7 cellular contexts compared by ENCODE assay signal in genomic region chr4:70732878-70733277, GRCh38. TPM values are rescaled to one million over a fixed set of nuclear protein-coding genes. Genes with fewer than 3 reads are reported as not detected.
A peak's percentile ranks its signal among the peaks of the same experiment; 100 is the strongest.
DNase-seq lines count a peak whose midpoint lies in the region; ATAC-seq and TF ChIP-seq lines count a peak whose summit lies in the region.
"Not testable (repeated sequence)": the region's sequence is repeated elsewhere in the genome, so short reads cannot be mapped to it uniquely, and the experiment has no call there.

No MANE protein-coding gene starts in this region.

- not testable (repeated sequence) for H3K36me3 ChIP-seq in KMS-11 (ENCODE audit: insufficient read depth)

- H3K36me3 Mint-ChIP-seq in CD4-positive, alpha-beta T cell (ENCODE audit: low read depth); T-helper 1 cell treated with Interleukin-12 subunit alpha and Interleukin-12 subunit beta and Interleukin-4 antibody, amounts not matched to agents 30 μg/mL and 1 μg/mL, for 36 hours (ENCODE audit: low read depth); activated CD4-positive, alpha-beta T cell treated with anti-CD3 and anti-CD28 coated beads, Interleukin-2, amount 10 ng/mL, durations not matched to agents 7 days and 5 days (ENCODE audit: low read depth); MCF 10A (ENCODE audit: insufficient read depth, unreplicated experiment); naive B cell; stimulated activated memory B cell treated with anti-CD40 and anti-IgM and Interleukin-4, amounts not matched to agents 10 μg/mL and 1 μg/mL and 100 μg/mL, for 72 hours: not testable (repeated sequence)

- H4K20me1 ChIP-seq in KMS-11 (ENCODE audit: insufficient read depth) = not testable (repeated sequence)

- not testable (repeated sequence) for H3K27ac ChIP-seq in CD4-positive, alpha-beta T cell (ENCODE audit: low read depth, low read length); KMS-11

- CTCF ChIA-PET in CD4-positive, alpha-beta T cell (lab: Charles Lee); activated CD4-positive, alpha-beta T cell treated with anti-CD3 and anti-CD28 coated beads, Interleukin-2, amount 10 ng/mL, durations not matched to agents 7 days and 5 days (lab: Charles Lee); MCF 10A (lab: Yijun Ruan, JAX): not testable (repeated sequence)

- not testable (repeated sequence) for H3K4me3 ChIP-seq in KMS-11 (IDR thresholded peaks at IDR 0.05; ENCODE audit: insufficient read depth, low read depth, low read length)

- not testable (repeated sequence) for BruUV-seq in MCF 10A (replicated peaks; lab: Mats Ljungman, UMichigan)

- H3K79me2 ChIP-seq in KMS-11 (ENCODE audit: insufficient read depth, low read depth) = peaks cover 55% of the 10 kb centered on the region; the same call in 1 of the 2 replicates

- peak overlapping the region; percentile 95; the same call in 1 of the 2 replicates for H3K4me2 ChIP-seq in KMS-11

- H3K9me3 Mint-ChIP-seq in CD4-positive, alpha-beta T cell; T-helper 1 cell treated with Interleukin-12 subunit alpha and Interleukin-12 subunit beta and Interleukin-4 antibody, amounts not matched to agents 30 μg/mL and 1 μg/mL, for 36 hours; activated CD4-positive, alpha-beta T cell treated with anti-CD3 and anti-CD28 coated beads, Interleukin-2, amount 10 ng/mL, durations not matched to agents 7 days and 5 days; MCF 10A (ENCODE audit: unreplicated experiment); naive B cell; stimulated activated memory B cell treated with anti-CD40 and anti-IgM and Interleukin-4, amounts not matched to agents 10 μg/mL and 1 μg/mL and 100 μg/mL, for 72 hours: not testable (repeated sequence)

- not testable (repeated sequence) for H2AFZ ChIP-seq in KMS-11 (ENCODE audit: low read depth)

- not testable (repeated sequence) for DNase-seq in CD4-positive, alpha-beta T cell; activated CD4-positive, alpha-beta T cell treated with anti-CD3 and anti-CD28 coated beads, Interleukin-2, amount 10 ng/mL, durations not matched to agents 7 days and 5 days; MCF 10A (ENCODE audit: unreplicated experiment); naive B cell

- H3K27me3 ChIP-seq in CD4-positive, alpha-beta T cell (ENCODE audit: control insufficient read depth, insufficient read depth, low read length); KMS-11 (ENCODE audit: insufficient read depth, low read depth): not testable (repeated sequence)

- not testable (repeated sequence) for H3K4me3 Mint-ChIP-seq in CD4-positive, alpha-beta T cell; activated CD4-positive, alpha-beta T cell treated with anti-CD3 and anti-CD28 coated beads, Interleukin-2, amount 10 ng/mL, durations not matched to agents 7 days and 5 days; MCF 10A (ENCODE audit: unreplicated experiment)
- H3K4me3 Mint-ChIP-seq in T-helper 1 cell treated with Interleukin-12 subunit alpha and Interleukin-12 subunit beta and Interleukin-4 antibody, amounts not matched to agents 30 μg/mL and 1 μg/mL, for 36 hours = peak overlapping the region; percentile 30
- peak overlapping the region in 2 of 8 donors; percentile 33 to 60 for H3K4me3 Mint-ChIP-seq in naive B cell
- H3K4me3 Mint-ChIP-seq in stimulated activated memory B cell treated with anti-CD40 and anti-IgM and Interleukin-4, amounts not matched to agents 10 μg/mL and 1 μg/mL and 100 μg/mL, for 72 hours = peak overlapping the region; percentile 13

- TF ChIP-seq CTCF in CD4-positive, alpha-beta T cell (IDR thresholded peaks at IDR 0.05); KMS-11 (conservative IDR thresholded peaks at IDR 0.05; ENCODE audit: low read depth, low read length); MCF 10A (IDR thresholded peaks at IDR 0.05; ENCODE audit: unreplicated experiment): not testable (repeated sequence)

- H3K4me1 Mint-ChIP-seq in CD4-positive, alpha-beta T cell (ENCODE audit: low read depth) = peaks cover 57% of the 10 kb centered on the region
- H3K4me1 Mint-ChIP-seq in T-helper 1 cell treated with Interleukin-12 subunit alpha and Interleukin-12 subunit beta and Interleukin-4 antibody, amounts not matched to agents 30 μg/mL and 1 μg/mL, for 36 hours (ENCODE audit: low read depth) = peaks cover 33% of the 10 kb centered on the region
- peaks cover 47% of the 10 kb centered on the region for H3K4me1 Mint-ChIP-seq in activated CD4-positive, alpha-beta T cell treated with anti-CD3 and anti-CD28 coated beads, Interleukin-2, amount 10 ng/mL, durations not matched to agents 7 days and 5 days
- peaks cover 14% of the 10 kb centered on the region for H3K4me1 Mint-ChIP-seq in MCF 10A (ENCODE audit: insufficient read depth, unreplicated experiment)
- H3K4me1 Mint-ChIP-seq in naive B cell = peaks cover 29 to 45% (median 41%) of the 10 kb centered on the region in 3 donors
- peaks cover 46% of the 10 kb centered on the region for H3K4me1 Mint-ChIP-seq in stimulated activated memory B cell treated with anti-CD40 and anti-IgM and Interleukin-4, amounts not matched to agents 10 μg/mL and 1 μg/mL and 100 μg/mL, for 72 hours

- POLR2A ChIA-PET in CD4-positive, alpha-beta T cell (lab: Charles Lee) = interaction anchor here (3.4 kb wide), 1 partner anchor 28 kb away, joined by 127 read pairs; no protein-coding TSS in a partner anchor
- POLR2A ChIA-PET in activated CD4-positive, alpha-beta T cell treated with anti-CD3 and anti-CD28 coated beads, Interleukin-2, amount 10 ng/mL, durations not matched to agents 7 days and 5 days (lab: Charles Lee) = not testable (repeated sequence)
- POLR2A ChIA-PET in MCF 10A (lab: Yijun Ruan, JAX) = interaction anchor here (1.6 to 5.5 kb wide), 3 partner anchors 12 to 50 kb away, joined by 3 to 170 read pairs (median 32); no protein-coding TSS in a partner anchor

- H3K9me3 ChIP-seq in CD4-positive, alpha-beta T cell (ENCODE audit: control insufficient read depth, low read length) = not testable (repeated sequence)

- H3K27me3 Mint-ChIP-seq in CD4-positive, alpha-beta T cell; T-helper 1 cell treated with Interleukin-12 subunit alpha and Interleukin-12 subunit beta and Interleukin-4 antibody, amounts not matched to agents 30 μg/mL and 1 μg/mL, for 36 hours (ENCODE audit: low read depth); activated CD4-positive, alpha-beta T cell treated with anti-CD3 and anti-CD28 coated beads, Interleukin-2, amount 10 ng/mL, durations not matched to agents 7 days and 5 days; MCF 10A (ENCODE audit: insufficient read depth, unreplicated experiment); naive B cell; stimulated activated memory B cell treated with anti-CD40 and anti-IgM and Interleukin-4, amounts not matched to agents 10 μg/mL and 1 μg/mL and 100 μg/mL, for 72 hours: not testable (repeated sequence)

- peaks cover 75% of the 10 kb centered on the region for H3K4me1 ChIP-seq in KMS-11 (ENCODE audit: low read depth, poor library complexity, severe bottlenecking)

- H3K27ac Mint-ChIP-seq in CD4-positive, alpha-beta T cell = peak overlapping the region; percentile 80
- H3K27ac Mint-ChIP-seq in T-helper 1 cell treated with Interleukin-12 subunit alpha and Interleukin-12 subunit beta and Interleukin-4 antibody, amounts not matched to agents 30 μg/mL and 1 μg/mL, for 36 hours = not testable (repeated sequence)
- peak overlapping the region; percentile 72 for H3K27ac Mint-ChIP-seq in activated CD4-positive, alpha-beta T cell treated with anti-CD3 and anti-CD28 coated beads, Interleukin-2, amount 10 ng/mL, durations not matched to agents 7 days and 5 days
- H3K27ac Mint-ChIP-seq in MCF 10A (ENCODE audit: low read depth, unreplicated experiment) (peak overlapping the region; percentile 80), naive B cell (peak overlapping the region in 5 of 6 donors; percentile 44 to 96 (median 79))
- H3K27ac Mint-ChIP-seq in stimulated activated memory B cell treated with anti-CD40 and anti-IgM and Interleukin-4, amounts not matched to agents 10 μg/mL and 1 μg/mL and 100 μg/mL, for 72 hours = peak overlapping the region; percentile 87

- H3K9ac ChIP-seq in KMS-11 = not testable (repeated sequence)

- intact Hi-C loops in CD4-positive, alpha-beta T cell (cut with DNase I, micrococcal nuclease) = loop anchor here in 1 of 2 experiments (5.0 kb wide), 1 partner anchor 41 kb away; no protein-coding TSS in a partner anchor
- intact Hi-C loops in MCF 10A (cut with micrococcal nuclease) = not testable (repeated sequence)

- ATAC-seq in CD4-positive, alpha-beta T cell (ENCODE audit: poor library complexity); naive B cell (ENCODE audit: low read depth in 2 of 2); stimulated activated memory B cell treated with anti-CD40 and anti-IgM and Interleukin-4, amounts not matched to agents 10 μg/mL and 1 μg/mL and 100 μg/mL, for 72 hours: not testable (repeated sequence)

RNA-seq across cellular contexts. Expression of gene RUFY3, which starts 11.1 kb away (rescaled TPM):
- total RNA-seq in CD4-positive, alpha-beta T cell = 10 to 100 TPM; 18.0 to 18.1 TPM
- 10 to 100 TPM; 28.6 to 29.3 TPM for total RNA-seq in activated CD4-positive, alpha-beta T cell treated with anti-CD3 and anti-CD28 coated beads, Interleukin-2, amount 10 ng/mL, durations not matched to agents 7 days and 5 days
- total RNA-seq in MCF 10A (2022) = 42.7 and 48.7 TPM in 2 replicates
- polyA plus RNA-seq in naive B cell (ENCODE audit: low read depth in 6 of 6) = 10 to 100 TPM; 13.8 to 20.8 (median 14.4) TPM

RNA-seq across cellular contexts. Expression of gene UTP3, which starts 44.5 kb away (rescaled TPM):
- 10 to 100 TPM; 19.2 to 20.5 TPM for total RNA-seq in CD4-positive, alpha-beta T cell
- 10 to 100 TPM; 38.1 to 40.2 TPM for total RNA-seq in activated CD4-positive, alpha-beta T cell treated with anti-CD3 and anti-CD28 coated beads, Interleukin-2, amount 10 ng/mL, durations not matched to agents 7 days and 5 days
- 45.4 and 47.5 TPM in 2 replicates for total RNA-seq in MCF 10A (2022)
- polyA plus RNA-seq in naive B cell (ENCODE audit: low read depth in 6 of 6) = 10 to 100 TPM in 4 of 6 donors, 1 to 10 TPM in 2; 2.3 to 18.2 (median 13.6) TPM
